Comparison of ENCODE assay signal across 9 cellular contexts in the genomic region with DNA sequence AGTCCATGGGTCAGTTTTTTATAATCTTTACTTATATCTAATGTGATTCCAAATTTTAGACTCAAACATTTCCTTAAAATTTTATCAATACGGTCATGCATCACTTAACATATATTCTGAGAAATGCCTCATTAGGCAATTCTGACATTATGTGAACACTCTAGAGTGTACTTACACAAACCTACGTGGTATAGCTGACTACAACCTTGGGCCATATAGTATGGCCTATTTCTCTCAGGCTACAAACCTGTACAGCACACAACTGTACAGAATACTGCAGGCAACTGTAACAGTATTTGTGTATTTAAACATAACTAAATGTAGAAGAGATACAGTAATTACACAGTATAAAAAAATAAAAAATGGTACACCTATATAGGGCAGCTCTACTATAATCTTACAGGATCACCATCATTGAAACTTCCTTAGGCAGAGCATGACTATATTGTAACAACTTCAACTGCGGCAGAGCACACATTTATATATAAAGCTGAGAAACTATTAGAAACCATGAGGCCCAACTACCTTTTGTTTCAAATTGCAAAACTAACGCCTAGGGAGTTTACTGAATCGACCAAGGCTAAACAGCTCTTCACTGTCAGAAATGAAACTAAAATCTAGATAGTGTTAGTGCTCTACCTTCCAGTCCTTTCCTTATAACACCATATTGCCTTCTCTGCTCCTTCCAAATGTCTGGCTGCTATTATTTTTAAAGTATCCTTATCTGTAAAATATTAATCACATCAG. TPM values are rescaled to one million over a fixed set of nuclear protein-coding genes. Genes with fewer than 3 reads are reported as not detected.
A peak's percentile ranks its signal among the peaks of the same experiment; 100 is the strongest.
DNase-seq lines count a peak whose midpoint lies in the region; ATAC-seq and TF ChIP-seq lines count a peak whose summit lies in the region.
"Had no signal": no experiment of that assay in that cellular context is flagged by ENCODE, and none has a peak within 500 bp of the region (broad histone marks: within the 10 kb centered on the region; RNA-seq: fewer than 3 reads in every experiment).

No MANE protein-coding gene starts in this region.

- no peaks in the 10 kb centered on the region for H3K36me3 ChIP-seq in CD8-positive, alpha-beta memory T cell (ENCODE audit: insufficient read depth, low read length)
- no peaks in the 10 kb centered on the region for H3K36me3 ChIP-seq in BE2C
- H3K36me3 ChIP-seq: ascending aorta had no signal

- H3K4me1 Mint-ChIP-seq in CD8-positive, alpha-beta memory T cell = peaks cover 55 to 77% (median 69%) of the 10 kb centered on the region in 3 donors
- H3K4me1 Mint-ChIP-seq in immature natural killer cell = peaks cover 92 to 96% of the 10 kb centered on the region in 2 donors

- DNase-seq in CD8-positive, alpha-beta memory T cell = no peak
- DNase-seq in immature natural killer cell (peak; percentile 25 to 40 (median 37)), BE2C (no peak), dedifferentiated amniotic fluid mesenchymal stem cell (ENCODE audit: extremely low spot score) (no peak)
- no peak for DNase-seq in stimulated activated CD4-positive, alpha-beta T cell treated with anti-CD3 and anti-CD28 coated beads, Interleukin-2, amount 100 ng/mL, for 48 hours

- peaks cover 0 to 2% of the 10 kb centered on the region in 2 donors for H3K27me3 Mint-ChIP-seq in CD8-positive, alpha-beta memory T cell
- peaks cover 0 to 19% (median 0%) of the 10 kb centered on the region in 3 donors for H3K27me3 Mint-ChIP-seq in immature natural killer cell (ENCODE audit: low read depth in 3 of 3)

- peak overlapping the region; percentile 42 to 78 (median 71) for H3K4me3 Mint-ChIP-seq in CD8-positive, alpha-beta memory T cell
- peak overlapping the region; percentile 76 to 87 (median 86) for H3K4me3 Mint-ChIP-seq in immature natural killer cell

- H3K27ac Mint-ChIP-seq in CD8-positive, alpha-beta memory T cell = peak overlapping the region in 7 of 8 donors; percentile 22 to 82 (median 79)
- peak overlapping the region; percentile 81 to 99 (median 92) for H3K27ac Mint-ChIP-seq in immature natural killer cell

- H3K27ac ChIP-seq in CD8-positive, alpha-beta memory T cell (ENCODE audit: low read depth, low read length) = peak overlapping the region; percentile 44
- H3K27ac ChIP-seq: ascending aorta had no signal

- ATAC-seq in GM19372 (IDR thresholded peaks at IDR 0.05; ENCODE audit: low read depth, unreplicated experiment) (peak; percentile 38), HG03439 (IDR thresholded peaks at IDR 0.05; ENCODE audit: unreplicated experiment) (peak; percentile 47), HG03280 (IDR thresholded peaks at IDR 0.05; ENCODE audit: unreplicated experiment) (no peak)

- no peaks in the 10 kb centered on the region for H3K9me3 ChIP-seq in CD8-positive, alpha-beta memory T cell (ENCODE audit: low read length)
- no peaks in the 10 kb centered on the region for H3K9me3 ChIP-seq in BE2C
- H3K9me3 ChIP-seq: ascending aorta had no signal

- no peak overlapping the region for H3K4me3 ChIP-seq in CD8-positive, alpha-beta memory T cell (ENCODE audit: low read length)
- H3K4me3 ChIP-seq in BE2C (ENCODE audit: low read depth, low read length) = no peak overlapping the region
- H3K4me3 ChIP-seq: ascending aorta had no signal

- H3K36me3 Mint-ChIP-seq in CD8-positive, alpha-beta memory T cell = peaks cover 0 to 3% (median 0%) of the 10 kb centered on the region in 3 donors
- H3K36me3 Mint-ChIP-seq in immature natural killer cell = no peaks in the 10 kb centered on the region

- POLR2A ChIA-PET in CD8-positive, alpha-beta memory T cell (lab: Charles Lee) = no interaction called here

- no peaks in the 10 kb centered on the region for H3K27me3 ChIP-seq in CD8-positive, alpha-beta memory T cell (ENCODE audit: insufficient read depth, low read length, poor library complexity, severe bottlenecking)
- H3K27me3 ChIP-seq in BE2C = peaks cover 24% of the 10 kb centered on the region
- H3K27me3 ChIP-seq: ascending aorta had no signal

- no peaks in the 10 kb centered on the region for H3K9me3 Mint-ChIP-seq in CD8-positive, alpha-beta memory T cell
- H3K9me3 Mint-ChIP-seq in immature natural killer cell = no peaks in the 10 kb centered on the region

- H3K4me1 ChIP-seq in CD8-positive, alpha-beta memory T cell (ENCODE audit: insufficient read depth, low read length) = peaks cover 44% of the 10 kb centered on the region
- no peaks in the 10 kb centered on the region for H3K4me1 ChIP-seq in BE2C
- H3K4me1 ChIP-seq: ascending aorta had no signal

- no peak for TF ChIP-seq CTCF in BE2C (IDR thresholded peaks at IDR 0.05; ENCODE audit: low read depth, low read length)

- CTCF ChIA-PET in CD8-positive, alpha-beta memory T cell (lab: Charles Lee) = interaction anchor here (2.1 kb wide), 1 partner anchor 25 kb away, joined by 11 read pairs; no protein-coding TSS in a partner anchor

RNA-seq across cellular contexts. Expression of gene YES1, which starts 6.9 kb away (rescaled TPM):
- 10 to 100 TPM; 19.0 to 21.4 TPM for total RNA-seq in CD8-positive, alpha-beta memory T cell
- 3.0 TPM for polyA plus RNA-seq in CD8-positive, alpha-beta memory T cell
- polyA plus RNA-seq in immature natural killer cell = 10 to 100 TPM in 1 of 3 donors, 1 to 10 TPM in 2; 2.0 to 11.6 (median 7.0) TPM
- not detected for polyA plus RNA-seq in BE2C (2012; ENCODE audit: insufficient read depth, insufficient read length, low read depth)

Comparison
In these comparisons a context has a peak if more than half of its experiments do, and no peak if none do; other contexts are left out.
1. DNase-seq: peak in immature natural killer cell (3 of 3); none in CD8-positive, alpha-beta memory T cell (0 of 5), stimulated activated CD4-positive, alpha-beta T cell treated with anti-CD3 and anti-CD28 coated beads, Interleukin-2, amount 100 ng/mL, for 48 hours (0 of 2), BE2C (single experiment) and dedifferentiated amniotic fluid mesenchymal stem cell (single experiment).